In the genomic region with DNA sequence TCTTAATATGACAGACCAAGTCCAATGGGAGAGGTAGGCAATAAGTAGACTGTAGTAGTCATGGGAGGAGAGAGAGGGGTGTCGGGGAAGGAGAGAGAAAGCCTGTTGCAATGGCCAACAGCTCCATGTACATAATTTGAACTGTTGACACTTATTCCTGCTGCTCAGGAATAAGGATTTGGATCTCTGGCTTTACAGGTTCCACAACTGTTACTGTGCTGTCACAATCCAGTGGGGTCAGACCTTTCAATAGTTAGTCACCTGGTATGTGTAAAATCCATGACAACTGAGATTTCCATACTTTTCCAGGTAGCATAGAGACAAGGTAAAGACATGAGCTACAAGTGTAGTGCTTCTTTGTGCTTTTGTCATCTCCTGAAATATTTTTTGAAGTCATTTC, we compare ENCODE assay signal across 21 cellular contexts. TPM values are rescaled to one million over a fixed set of nuclear protein-coding genes. Genes with fewer than 3 reads are reported as not detected.
DNase-seq lines count a peak whose midpoint lies in the region; ATAC-seq, FAIRE-seq and TF ChIP-seq lines count a peak whose summit lies in the region.
"Had no signal": no experiment of that assay in that cellular context is flagged by ENCODE, and none has a peak within 500 bp of the region (broad histone marks: within the 10 kb centered on the region; RNA-seq: fewer than 3 reads in every experiment).

No MANE protein-coding gene starts in this region.

- H4K91ac ChIP-seq in mesenchymal stem cell (ENCODE audit: low read length), result no peak overlapping the region

- peaks cover 3% of the 10 kb centered on the region for H3K79me1 ChIP-seq in mesenchymal stem cell (replicated peaks; ENCODE audit: low read length, poor library complexity, severe bottlenecking)

- DNase-seq in A549 (ENCODE audit: low read depth in 1 of 2, low spot score in 1 of 2) (no peak), Panc1 (ENCODE audit: low read depth, low spot score) (no peak), brain microvascular endothelial cell (no peak), mesenchymal stem cell (no peak), NCI-H128 (lab: John Stamatoyannopoulos, UW; ENCODE audit: unreplicated experiment) (no peak)
- DNase-seq in activated CD4-positive, alpha-beta T cell treated with anti-CD3 and anti-CD28 coated beads for 4 hours, result no peak
- no peak for DNase-seq in activated CD4-positive, CD25-positive, alpha-beta regulatory T cell (lab: John Stamatoyannopoulos, UW)
- DNase-seq in central memory CD4-positive, alpha-beta T cell, result no peak
- DNase-seq: 8988T; BE2C; CD4-positive, alpha-beta memory T cell; COR-L47; DMS153; DMS79 treated with DMSO at 0.1 percent for 48 hours; EL; GOT3; H9 had no signal

- peak overlapping the region; percentile 31 for H2AK5ac ChIP-seq in mesenchymal stem cell (ENCODE audit: low read length, severe bottlenecking)

- H3K23ac ChIP-seq in mesenchymal stem cell (ENCODE audit: low read length in 2 of 2), result no peak overlapping the region

- peaks cover 35% of the 10 kb centered on the region for H3K4me1 ChIP-seq in A549
- H3K4me1 ChIP-seq in Panc1 (ENCODE audit: control insufficient read depth, insufficient read depth, low read length), result peaks cover 26% of the 10 kb centered on the region
- peaks cover 5% of the 10 kb centered on the region for H3K4me1 ChIP-seq in mesenchymal stem cell (ENCODE audit: control insufficient read depth, insufficient read depth, low read depth, low read length)
- H3K4me1 ChIP-seq: BE2C had no signal

- H3K36me3 ChIP-seq in Panc1 (ENCODE audit: control insufficient read depth, insufficient read depth, low read length) (no peaks in the 10 kb centered on the region), brain microvascular endothelial cell (replicated peaks) (no peaks in the 10 kb centered on the region), mesenchymal stem cell (ENCODE audit: control insufficient read depth in 1 of 2, insufficient read depth in 2 of 2, low read depth in 1 of 2, low read length in 2 of 2) (peaks cover 0 to 5% of the 10 kb centered on the region in 2 experiments)
- H3K36me3 ChIP-seq: BE2C had no signal

- no peak overlapping the region for H3K9ac ChIP-seq in mesenchymal stem cell (ENCODE audit: low read length)

- no peak overlapping the region for H2BK5ac ChIP-seq in mesenchymal stem cell (ENCODE audit: low read depth, low read length, poor library complexity, severe bottlenecking)

- no peak for TF ChIP-seq POLR2A in A549 (IDR thresholded peaks at IDR 0.05; ENCODE audit: low read length)

- H2BK12ac ChIP-seq in mesenchymal stem cell (ENCODE audit: low read length in 2 of 2), result peak overlapping the region in 1 of 2 experiments; percentile 63

- WGBS in A549 (ENCODE audit: missing lambda C conversion rate), result 100% methylated on average over 1 of the region's 1 CpG
- 100% methylated on average over 1 of the region's 1 CpG for WGBS in mesenchymal stem cell

- no peak overlapping the region for H3K4ac ChIP-seq in mesenchymal stem cell (ENCODE audit: low read depth in 1 of 2, low read length in 2 of 2)

- CTCF ChIA-PET in A549 (lab: Yijun Ruan, JAX) (interaction anchor here (1.2 to 2.5 kb wide), 3 partner anchors 274 to 374 kb away, joined by 3 to 8 read pairs (median 7); no protein-coding TSS in a partner anchor), Panc1 (lab: Charles Lee) (no interaction called here)

- no peak overlapping the region for H2BK120ac ChIP-seq in mesenchymal stem cell (ENCODE audit: low read depth, low read length)

- no peak for TF ChIP-seq CTCF in A549 (IDR thresholded peaks at IDR 0.05)
- TF ChIP-seq CTCF in Panc1 (IDR thresholded peaks at IDR 0.05), result no peak
- no peak for TF ChIP-seq CTCF in brain microvascular endothelial cell (IDR thresholded peaks at IDR 0.05; ENCODE audit: low read depth, low read length, missing control alignments)

- H3K27me3 ChIP-seq in Panc1 (ENCODE audit: control insufficient read depth, insufficient read depth, low read length) (no peaks in the 10 kb centered on the region), brain microvascular endothelial cell (replicated peaks) (no peaks in the 10 kb centered on the region), mesenchymal stem cell (ENCODE audit: control insufficient read depth in 1 of 2, insufficient read depth in 1 of 2, low read length in 2 of 2) (no peaks in the 10 kb centered on the region)
- H3K27me3 ChIP-seq: BE2C had no signal

- no peak overlapping the region for H3K18ac ChIP-seq in mesenchymal stem cell (ENCODE audit: low read depth in 1 of 2, low read length in 2 of 2)

- no peaks in the 10 kb centered on the region for H3K9me3 ChIP-seq in A549
- H3K9me3 ChIP-seq in Panc1 (ENCODE audit: control insufficient read depth, insufficient read depth, low read depth, low read length), result no peaks in the 10 kb centered on the region
- H3K9me3 ChIP-seq in mesenchymal stem cell (ENCODE audit: control insufficient read depth, low read length), result no peaks in the 10 kb centered on the region
- H3K9me3 ChIP-seq: BE2C had no signal

- H3K27ac ChIP-seq in A549 (peak overlapping the region; percentile 39 to 40; a peak in 1 of 6 replicates), Panc1 (ENCODE audit: low read length) (peak overlapping the region; percentile 58), brain microvascular endothelial cell (peak overlapping the region; percentile 27), mesenchymal stem cell (ENCODE audit: low read length, poor library complexity, severe bottlenecking) (no peak overlapping the region)
- H3K27ac ChIP-seq: C4-2B had no signal

- H3K14ac ChIP-seq in mesenchymal stem cell (ENCODE audit: low read length in 2 of 2), result peak overlapping the region in 1 of 2 experiments; percentile 28

- no TSS peak for BruUV-seq in Panc1 (replicated peaks; lab: Mats Ljungman, UMichigan)

- TF ChIP-seq EP300 in A549 (IDR thresholded peaks at IDR 0.05), result no peak

- no peak for ATAC-seq in A549
- no peak for ATAC-seq in Panc1

- no peak overlapping the region for H3K4me3 ChIP-seq in A549
- H3K4me3 ChIP-seq in Panc1 (ENCODE audit: low read depth in 2 of 2, low read length in 2 of 2), result no peak overlapping the region
- no peak overlapping the region for H3K4me3 ChIP-seq in brain microvascular endothelial cell (ENCODE audit: low read depth, low read length)
- no peak overlapping the region for H3K4me3 ChIP-seq in mesenchymal stem cell (ENCODE audit: insufficient read depth in 1 of 2, low read depth in 1 of 2, low read length in 2 of 2)

- intact Hi-C loops in Panc1 (cut with micrococcal nuclease; ENCODE audit: unreplicated experiment), result no loop called here

- peak overlapping the region; percentile 7 for H4K8ac ChIP-seq in mesenchymal stem cell (ENCODE audit: low read length)

- POLR2A ChIA-PET in A549 (lab: Yijun Ruan, JAX), result interaction anchor here (1.0 kb wide), 1 partner anchor 25 kb away, joined by 3 read pairs; no protein-coding TSS in a partner anchor
- POLR2A ChIA-PET in Panc1 (lab: Charles Lee), result no interaction called here

- H3K4me2 ChIP-seq in A549 (peak overlapping the region; percentile 51; the same call in 2 of the 3 replicates), mesenchymal stem cell (ENCODE audit: low read length, poor library complexity, severe bottlenecking) (no peak overlapping the region)

- H2BK15ac ChIP-seq in mesenchymal stem cell (ENCODE audit: low read depth, poor library complexity, severe bottlenecking), result no peak overlapping the region

- no peak for FAIRE-seq in A549 (lab: Jason Lieb, UNC)
- FAIRE-seq: D721Med, G401.6, GM12892 had no signal

- no peak overlapping the region for H2AFZ ChIP-seq in mesenchymal stem cell (ENCODE audit: low read depth, low read length)

- in situ Hi-C loops in Panc1 (cut with HindIII; ENCODE audit: low pct_unique_long_range_greater_than_20kb, low sequenced_read_pairs), result no loop called here
- in situ Hi-C loops in brain microvascular endothelial cell (cut with HindIII; ENCODE audit: low pct_ligation_motif_present, low sequenced_read_pairs), result no loop called here

- TF ChIP-seq RAD21 in A549 (conservative IDR thresholded peaks at IDR 0.05 in 1 of 2, IDR thresholded peaks at IDR 0.05 in 1 of 2), result no peak

TF ChIP-seq in A549, 52 proteins besides CTCF, POLR2A, EP300 and RAD21 (continues in another document):
- no peak for TF ChIP-seq CHD4 (IDR thresholded peaks at IDR 0.05; ENCODE audit: borderline replicate concordance)
- TF ChIP-seq ZNF302 (CRISPR knock-in tag; IDR thresholded peaks at IDR 0.05), result no peak
- TF ChIP-seq, protein P1, sequence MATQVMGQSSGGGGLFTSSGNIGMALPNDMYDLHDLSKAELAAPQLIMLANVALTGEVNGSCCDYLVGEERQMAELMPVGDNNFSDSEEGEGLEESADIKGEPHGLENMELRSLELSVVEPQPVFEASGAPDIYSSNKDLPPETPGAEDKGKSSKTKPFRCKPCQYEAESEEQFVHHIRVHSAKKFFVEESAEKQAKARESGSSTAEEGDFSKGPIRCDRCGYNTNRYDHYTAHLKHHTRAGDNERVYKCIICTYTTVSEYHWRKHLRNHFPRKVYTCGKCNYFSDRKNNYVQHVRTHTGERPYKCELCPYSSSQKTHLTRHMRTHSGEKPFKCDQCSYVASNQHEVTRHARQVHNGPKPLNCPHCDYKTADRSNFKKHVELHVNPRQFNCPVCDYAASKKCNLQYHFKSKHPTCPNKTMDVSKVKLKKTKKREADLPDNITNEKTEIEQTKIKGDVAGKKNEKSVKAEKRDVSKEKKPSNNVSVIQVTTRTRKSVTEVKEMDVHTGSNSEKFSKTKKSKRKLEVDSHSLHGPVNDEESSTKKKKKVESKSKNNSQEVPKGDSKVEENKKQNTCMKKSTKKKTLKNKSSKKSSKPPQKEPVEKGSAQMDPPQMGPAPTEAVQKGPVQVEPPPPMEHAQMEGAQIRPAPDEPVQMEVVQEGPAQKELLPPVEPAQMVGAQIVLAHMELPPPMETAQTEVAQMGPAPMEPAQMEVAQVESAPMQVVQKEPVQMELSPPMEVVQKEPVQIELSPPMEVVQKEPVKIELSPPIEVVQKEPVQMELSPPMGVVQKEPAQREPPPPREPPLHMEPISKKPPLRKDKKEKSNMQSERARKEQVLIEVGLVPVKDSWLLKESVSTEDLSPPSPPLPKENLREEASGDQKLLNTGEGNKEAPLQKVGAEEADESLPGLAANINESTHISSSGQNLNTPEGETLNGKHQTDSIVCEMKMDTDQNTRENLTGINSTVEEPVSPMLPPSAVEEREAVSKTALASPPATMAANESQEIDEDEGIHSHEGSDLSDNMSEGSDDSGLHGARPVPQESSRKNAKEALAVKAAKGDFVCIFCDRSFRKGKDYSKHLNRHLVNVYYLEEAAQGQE (IDR thresholded peaks at IDR 0.05), result no peak
- TF ChIP-seq JUNB (IDR thresholded peaks at IDR 0.05), result no peak
- no peak for TF ChIP-seq TP53 (CRISPR knock-in tag; IDR thresholded peaks at IDR 0.05)
- no peak for TF ChIP-seq TFCP2L1 (CRISPR knock-in tag; IDR thresholded peaks at IDR 0.05)
- TF ChIP-seq EHF (CRISPR knock-in tag; IDR thresholded peaks at IDR 0.05), result no peak

RNA-seq across cellular contexts. Expression of a gene that starts 47.5 kb away (rescaled TPM):
- polyA plus RNA-seq in A549 (2011; rRNA removed) (34.4 and 43.3 TPM in 2 replicates), A549 (2017; fragmentation: RNase III; extraction: RNeasy Plus Mini Kit Qiagen cat#74134 plus additional on column Dnase treatment) (25.3 to 29.4 TPM (median 26.9 TPM) in 3 replicates)
- 6.8 and 9.1 TPM in 2 replicates for polyA plus RNA-seq in A549 (2012; cell fraction: cytosol; rRNA removed)
- 9.5 and 12.9 TPM in 2 replicates for polyA plus RNA-seq in A549 (2012; cell fraction: nucleus; rRNA removed)
- 14.3 and 14.4 TPM in 2 replicates for polyA minus RNA-seq in A549 (2011; rRNA and poly(A)+ RNA removed)
- 74.7 TPM for total RNA-seq in Panc1 (2021; ENCODE audit: unreplicated experiment)
- 44.8 TPM for polyA plus RNA-seq in Panc1 (2012; ENCODE audit: insufficient read length)
- polyA plus RNA-seq in mesenchymal stem cell (2013, experiment 1 of 2), result 60.4 TPM
- polyA plus RNA-seq in mesenchymal stem cell (2013, experiment 2 of 2), result 58.3 TPM
